28 cellular contexts compared by ENCODE assay signal in the genomic region with DNA sequence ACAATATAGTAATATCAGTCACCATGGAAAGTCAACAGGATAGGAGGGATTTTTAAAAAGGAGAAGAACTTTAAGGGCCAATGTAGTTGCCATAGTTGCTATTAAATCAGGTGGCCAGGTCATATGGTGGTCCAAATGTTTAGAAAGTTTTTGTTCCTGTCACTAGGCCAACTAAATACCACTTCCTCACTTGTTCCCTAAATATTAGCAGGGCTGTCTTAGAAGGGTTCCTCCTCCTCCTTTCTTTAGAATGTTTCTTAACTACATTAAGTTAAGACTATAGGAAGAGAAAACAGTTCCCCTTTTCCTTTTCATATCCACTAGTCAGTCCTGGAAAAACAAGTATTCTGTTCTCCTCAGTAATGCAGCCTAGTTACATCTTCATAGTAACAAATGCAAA. TPM values are rescaled to one million over a fixed set of nuclear protein-coding genes. Genes with fewer than 3 reads are reported as not detected.
DNase-seq lines count a peak whose midpoint lies in the region; ATAC-seq and TF ChIP-seq lines count a peak whose summit lies in the region.
"Had no signal": no experiment of that assay in that cellular context is flagged by ENCODE, and none has a peak within 500 bp of the region (broad histone marks: within the 10 kb centered on the region; RNA-seq: fewer than 3 reads in every experiment).

No MANE protein-coding gene starts in this region.

- H3K79me2 ChIP-seq in GM23338 (replicated peaks; ENCODE audit: insufficient read depth): no peaks in the 10 kb centered on the region

- H3K9me2 ChIP-seq in GM23338 (ENCODE audit: insufficient read depth): no peaks in the 10 kb centered on the region
- H3K9me2 ChIP-seq: SK-N-SH had no signal

- H2AFZ ChIP-seq in GM23338: no peak overlapping the region

- peaks cover 8% of the 10 kb centered on the region for H3K36me3 Mint-ChIP-seq in natural killer cell
- peaks cover 15% of the 10 kb centered on the region for H3K36me3 Mint-ChIP-seq in natural killer cell treated with Interleukin-12 subunit alpha and Interleukin-12 subunit beta and Interleukin-15 and Interleukin-18, amount 100 ng/mL, for 72 hours
- H3K36me3 Mint-ChIP-seq in GM23338 (ENCODE audit: low read depth): peaks cover 31% of the 10 kb centered on the region

- ATAC-seq in natural killer cell (no peak), left lung (peak; percentile 40), GM23338 (no peak), GM18861 (IDR thresholded peaks at IDR 0.05; ENCODE audit: unreplicated experiment) (no peak)
- no peak for ATAC-seq in natural killer cell treated with Interleukin-12 subunit alpha and Interleukin-12 subunit beta and Interleukin-15 and Interleukin-18, amount 100 ng/mL, for 72 hours
- ATAC-seq: CD8-positive, alpha-beta T cell; esophagus mucosa had no signal

- H3K27me3 ChIP-seq in left lung (no peaks in the 10 kb centered on the region), GM23338 (ENCODE audit: insufficient read depth) (no peaks in the 10 kb centered on the region)

- H3K27ac ChIP-seq in left lung: peak overlapping the region in 1 of 2 donors; percentile 25
- no peak overlapping the region for H3K27ac ChIP-seq in GM23338 (ENCODE audit: low read depth)
- H3K27ac ChIP-seq: left ventricle myocardium inferior, WERI-Rb-1 had no signal

- peak overlapping the region; percentile 41 to 80 for H3K27ac Mint-ChIP-seq in natural killer cell
- H3K27ac Mint-ChIP-seq in natural killer cell treated with Interleukin-12 subunit alpha and Interleukin-12 subunit beta and Interleukin-15 and Interleukin-18, amount 100 ng/mL, for 72 hours: no peak overlapping the region
- no peak overlapping the region for H3K27ac Mint-ChIP-seq in GM23338
- H3K27ac Mint-ChIP-seq: activated naive CD4-positive, alpha-beta T cell treated with anti-CD3 and anti-CD28 coated beads, Interleukin-2, amount 50 U/mL, for 24 hours; brain; endodermal cell; T-helper 2 cell treated with Interferon-gamma antibody and Interleukin-4, amounts not matched to agents 5 μg/mL and 100 μg/mL, for 36 hours had no signal

- H3K36me3 ChIP-seq in left lung (peaks cover 0 to 24% of the 10 kb centered on the region in 2 donors), GM23338 (ENCODE audit: insufficient read depth) (no peaks in the 10 kb centered on the region; the same call in 1 of the 2 replicates)
- H3K36me3 ChIP-seq: WERI-Rb-1 had no signal

- no peak overlapping the region for H3K4me3 ChIP-seq in left lung
- H3K4me3 ChIP-seq in GM23338: no peak overlapping the region
- H3K4me3 ChIP-seq: left ventricle myocardium inferior had no signal

- no peaks in the 10 kb centered on the region for H3K27me3 Mint-ChIP-seq in natural killer cell (ENCODE audit: low read depth in 2 of 2)
- H3K27me3 Mint-ChIP-seq in natural killer cell treated with Interleukin-12 subunit alpha and Interleukin-12 subunit beta and Interleukin-15 and Interleukin-18, amount 100 ng/mL, for 72 hours: no peaks in the 10 kb centered on the region
- peaks cover 5% of the 10 kb centered on the region for H3K27me3 Mint-ChIP-seq in GM23338 (ENCODE audit: insufficient read depth, low read depth, poor library complexity)
- H3K27me3 Mint-ChIP-seq: activated naive CD4-positive, alpha-beta T cell treated with anti-CD3 and anti-CD28 coated beads, Interleukin-2, amount 50 U/mL, for 24 hours; brain; dendritic cell treated with granulocyte-macrophage colony-stimulating factor and Interleukin-4, amounts not matched to agents 40 ng/mL and 50 ng/mL, for 4 days had no signal

- intact Hi-C loops in natural killer cell (cut with micrococcal nuclease) (no loop called here), left lung (cut with DNase I) (no loop called here)

- H3K4me2 ChIP-seq in GM23338: no peak overlapping the region
- H3K4me2 ChIP-seq: SK-N-SH had no signal

- H3K4me3 Mint-ChIP-seq in natural killer cell: no peak overlapping the region
- H3K4me3 Mint-ChIP-seq in natural killer cell treated with Interleukin-12 subunit alpha and Interleukin-12 subunit beta and Interleukin-15 and Interleukin-18, amount 100 ng/mL, for 72 hours: no peak overlapping the region
- no peak overlapping the region for H3K4me3 Mint-ChIP-seq in GM23338
- H3K4me3 Mint-ChIP-seq: activated naive CD4-positive, alpha-beta T cell treated with anti-CD3 and anti-CD28 coated beads, Interleukin-2, amount 50 U/mL, for 24 hours; brain; CD8-positive, alpha-beta T cell; dendritic cell treated with granulocyte-macrophage colony-stimulating factor and Interleukin-4, amounts not matched to agents 40 ng/mL and 50 ng/mL, for 4 days; endodermal cell; T-helper 2 cell treated with Interferon-gamma antibody and Interleukin-4, amounts not matched to agents 5 μg/mL and 100 μg/mL, for 36 hours had no signal

- H3K4me1 ChIP-seq in left lung (no peaks in the 10 kb centered on the region), GM23338 (ENCODE audit: insufficient read depth) (no peaks in the 10 kb centered on the region)

- peaks cover 0 to 2% of the 10 kb centered on the region in 2 donors for H3K9me3 ChIP-seq in left lung
- H3K9me3 ChIP-seq: left ventricle myocardium inferior, SK-N-SH had no signal

- H3F3A ChIP-seq in GM23338 (replicated peaks; ENCODE audit: low read depth): no peaks in the 10 kb centered on the region

- DNase-seq in natural killer cell (no peak), SIG-M5 treated with dmso at 0.1 percent for 504 hours (lab: John Stamatoyannopoulos, UW; ENCODE audit: unreplicated experiment) (peak; percentile 81), left lung (no peak), GM23338 (ENCODE audit: low spot score) (no peak), retina (no peak), NCI-H69 (lab: John Stamatoyannopoulos, UW) (no peak)
- no peak for DNase-seq in natural killer cell treated with Interleukin-12 subunit alpha and Interleukin-12 subunit beta and Interleukin-15 and Interleukin-18, amount 100 ng/mL, for 72 hours (ENCODE audit: low spot score)
- DNase-seq: activated CD4-positive, alpha-beta T cell treated with anti-CD3 and anti-CD28 coated beads for 48 hours; amniotic stem cell; CD8-positive, alpha-beta T cell; endodermal cell; foreskin fibroblast; head of caudate nucleus; islet precursor cell; left ventricle myocardium inferior; NCI-H1048; NCI-H1694; NCI-H446; SK-N-SH; stimulated activated CD4-positive, alpha-beta T cell treated with anti-CD3 and anti-CD28 coated beads, Interleukin-4, amount 100 ng/mL, for 4 hours; trophoblast cell; WERI-Rb-1 had no signal

- peaks cover 21 to 23% of the 10 kb centered on the region in 2 donors for H3K4me1 Mint-ChIP-seq in natural killer cell
- H3K4me1 Mint-ChIP-seq in natural killer cell treated with Interleukin-12 subunit alpha and Interleukin-12 subunit beta and Interleukin-15 and Interleukin-18, amount 100 ng/mL, for 72 hours (ENCODE audit: low read depth in 2 of 2): peaks cover 6 to 17% of the 10 kb centered on the region in 2 donors
- H3K4me1 Mint-ChIP-seq in GM23338: peaks cover 5% of the 10 kb centered on the region; the same call in 1 of the 3 replicates
- H3K4me1 Mint-ChIP-seq: brain, endodermal cell had no signal

- H4K20me1 ChIP-seq in GM23338 (replicated peaks; ENCODE audit: insufficient read depth): no peaks in the 10 kb centered on the region

- TF ChIP-seq CTCF in natural killer cell (IDR thresholded peaks at IDR 0.05) (no peak), left lung (IDR thresholded peaks at IDR 0.05) (no peak), GM23338 (conservative IDR thresholded peaks at IDR 0.05; ENCODE audit: low read depth in 2 of 2) (no peak)

- H3K9me3 Mint-ChIP-seq in natural killer cell (no peaks in the 10 kb centered on the region), GM23338 (peaks cover 26% of the 10 kb centered on the region)
- peaks cover 5% of the 10 kb centered on the region for H3K9me3 Mint-ChIP-seq in natural killer cell treated with Interleukin-12 subunit alpha and Interleukin-12 subunit beta and Interleukin-15 and Interleukin-18, amount 100 ng/mL, for 72 hours

TF ChIP-seq in GM23338, 12 proteins besides CTCF, POLR2A, EP300 and RAD21 (continues in another document):
- TF ChIP-seq NANOG (IDR thresholded peaks at IDR 0.05; ENCODE audit: borderline replicate concordance): no peak
- TF ChIP-seq, protein P1, sequence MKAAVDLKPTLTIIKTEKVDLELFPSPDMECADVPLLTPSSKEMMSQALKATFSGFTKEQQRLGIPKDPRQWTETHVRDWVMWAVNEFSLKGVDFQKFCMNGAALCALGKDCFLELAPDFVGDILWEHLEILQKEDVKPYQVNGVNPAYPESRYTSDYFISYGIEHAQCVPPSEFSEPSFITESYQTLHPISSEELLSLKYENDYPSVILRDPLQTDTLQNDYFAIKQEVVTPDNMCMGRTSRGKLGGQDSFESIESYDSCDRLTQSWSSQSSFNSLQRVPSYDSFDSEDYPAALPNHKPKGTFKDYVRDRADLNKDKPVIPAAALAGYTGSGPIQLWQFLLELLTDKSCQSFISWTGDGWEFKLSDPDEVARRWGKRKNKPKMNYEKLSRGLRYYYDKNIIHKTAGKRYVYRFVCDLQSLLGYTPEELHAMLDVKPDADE (IDR thresholded peaks at IDR 0.05): no peak
- no peak for TF ChIP-seq CREB1 (CRISPR knock-in tag; IDR thresholded peaks at IDR 0.05; ENCODE audit: low read depth)
- TF ChIP-seq ZNF331 (CRISPR knock-in tag; IDR thresholded peaks at IDR 0.05; ENCODE audit: low read depth): no peak

RNA-seq across cellular contexts. Expression of a gene that starts 50.3 kb away (rescaled TPM):
- 100 to 1,000 TPM in 1 of 3 donors, 10 to 100 TPM in 2; 80.0 to 100 (median 86.7) TPM for total RNA-seq in natural killer cell
- total RNA-seq in natural killer cell treated with Interleukin-12 subunit alpha and Interleukin-12 subunit beta and Interleukin-15 and Interleukin-18, amount 100 ng/mL, for 72 hours: 10 to 100 TPM; 80.1 to 89.9 TPM
- total RNA-seq in left lung: 10 to 100 TPM; 48.5 to 58.5 TPM
- total RNA-seq in GM23338 (2014; rRNA removed; shearing (Covaris generic)): 27.3 and 32.2 TPM in 2 replicates
- 9.0 and 11.0 TPM in 2 replicates for polyA plus RNA-seq in GM23338 (2016; fragmentation: Nextera tagmentation; extraction: Ambion mirVana)

Comparison
In these comparisons a context has a peak if more than half of its experiments do, and no peak if none do; other contexts are left out.
1. H3K27ac Mint-ChIP-seq: peak in natural killer cell (2 of 2); none in natural killer cell treated with Interleukin-12 subunit alpha and Interleukin-12 subunit beta and Interleukin-15 and Interleukin-18, amount 100 ng/mL, for 72 hours (0 of 2) and GM23338 (single experiment).